ENCODE assay signal across 8 cellular contexts in genomic region chr3:114214542-114215341, GRCh38. TPM values are rescaled to one million over a fixed set of nuclear protein-coding genes. Genes with fewer than 3 reads are reported as not detected.
DNase-seq lines count a peak whose midpoint lies in the region; ATAC-seq and TF ChIP-seq lines count a peak whose summit lies in the region.

No MANE protein-coding gene starts in this region.

- no peaks in the 10 kb centered on the region for H3K9me2 ChIP-seq in hepatocyte (replicated peaks; ENCODE audit: insufficient read depth)

- WGBS in hepatocyte (ENCODE audit: low lambda C conversion rate, missing lambda C conversion rate), result 74% methylated on average over 6 of the region's 6 CpGs

- no peak for ATAC-seq in gastrocnemius medialis

- no peaks in the 10 kb centered on the region for H3K79me2 ChIP-seq in hepatocyte

- no peaks in the 10 kb centered on the region for H3K9me3 ChIP-seq in Peyer's patch
- no peaks in the 10 kb centered on the region for H3K9me3 ChIP-seq in hepatocyte (ENCODE audit: low read depth)
- no peaks in the 10 kb centered on the region for H3K9me3 ChIP-seq in vagina
- H3K9me3 ChIP-seq in gastrocnemius medialis, result no peaks in the 10 kb centered on the region

- in situ Hi-C loops in gastrocnemius medialis (cut with MboI; ENCODE audit: low sequenced_read_pairs in 4 of 4), result no loop called here

- H3K27me3 ChIP-seq in Peyer's patch (no peaks in the 10 kb centered on the region), hepatocyte (peaks cover 5% of the 10 kb centered on the region), vagina (no peaks in the 10 kb centered on the region), gastrocnemius medialis (no peaks in the 10 kb centered on the region)

- TF ChIP-seq POLR2A in Peyer's patch (IDR thresholded peaks at IDR 0.05), result no peak
- no peak for TF ChIP-seq POLR2A in vagina (IDR thresholded peaks at IDR 0.05)
- TF ChIP-seq POLR2A in gastrocnemius medialis (IDR thresholded peaks at IDR 0.05), result no peak

- H3K27ac ChIP-seq in Peyer's patch (peak overlapping the region; percentile 78 to 95 (median 86)), hepatocyte (no peak overlapping the region), vagina (peak overlapping the region; percentile 46), gastrocnemius medialis (no peak overlapping the region)

- DNase-seq in stimulated activated CD4-positive, alpha-beta T cell treated with anti-CD3 and anti-CD28 coated beads, Interleukin-1b, Interleukin-23, amount 100 ng/mL, for 48 hours, result peak; percentile 40
- no peak for DNase-seq in stimulated activated CD4-positive, alpha-beta T cell treated with anti-CD3 and anti-CD28 coated beads, Interleukin-15, amount 100 ng/mL, for 24 hours
- DNase-seq in Peyer's patch (peak in 1 of 3 donors; percentile 58), hepatocyte (ENCODE audit: low spot score) (no peak), vagina (ENCODE audit: extremely low spot score in 2 of 2) (no peak), NCI-H2029 (lab: John Stamatoyannopoulos, UW) (no peak), gastrocnemius medialis (no peak), DMS153 treated with DMSO at 0.1 percent for 48 hours (lab: John Stamatoyannopoulos, UW; ENCODE audit: unreplicated experiment) (no peak)

- H3K4me1 ChIP-seq in Peyer's patch, result peaks cover 0 to 5% (median 0%) of the 10 kb centered on the region in 4 donors
- no peaks in the 10 kb centered on the region for H3K4me1 ChIP-seq in hepatocyte (ENCODE audit: insufficient read depth)
- no peaks in the 10 kb centered on the region for H3K4me1 ChIP-seq in vagina
- H3K4me1 ChIP-seq in gastrocnemius medialis, result no peaks in the 10 kb centered on the region

- H3K36me3 ChIP-seq in Peyer's patch (no peaks in the 10 kb centered on the region), hepatocyte (replicated peaks; ENCODE audit: insufficient read depth, low read depth) (no peaks in the 10 kb centered on the region), vagina (no peaks in the 10 kb centered on the region), gastrocnemius medialis (no peaks in the 10 kb centered on the region)

- H3K4me2 ChIP-seq in hepatocyte, result peak overlapping the region; percentile 64

- no peaks in the 10 kb centered on the region for H4K20me1 ChIP-seq in hepatocyte (ENCODE audit: insufficient read depth, poor library complexity, severe bottlenecking)

- H3K4me3 ChIP-seq in Peyer's patch (peak overlapping the region; percentile 4 to 40 (median 31)), hepatocyte (no peak overlapping the region), vagina (peak overlapping the region; percentile 5 to 21), gastrocnemius medialis (no peak overlapping the region)

- TF ChIP-seq CTCF in Peyer's patch (IDR thresholded peaks at IDR 0.05) (no peak), hepatocyte (IDR thresholded peaks at IDR 0.05; ENCODE audit: poor library complexity) (no peak), vagina (IDR thresholded peaks at IDR 0.05) (no peak), gastrocnemius medialis (IDR thresholded peaks at IDR 0.05 in 4 of 5, conservative IDR thresholded peaks at IDR 0.05 in 1 of 5) (no peak)

- H2AFZ ChIP-seq in hepatocyte, result no peak overlapping the region

- intact Hi-C loops in vagina (cut with DNase I), result no loop called here
- intact Hi-C loops in gastrocnemius medialis (cut with DNase I; ENCODE audit: low total_unique reads), result no loop called here

RNA-seq across cellular contexts. Expression of gene ZNF80, which starts 22.6 kb away (rescaled TPM):
- total RNA-seq in Peyer's patch (not detected), hepatocyte (not detected in 2 replicates), vagina (0.74 TPM), gastrocnemius medialis (under 1 TPM in 1 of 4 donors, not detected in 3; 0.09 TPM)
- not detected in 2 replicates for polyA plus RNA-seq in hepatocyte

RNA-seq across cellular contexts. Expression of gene DRD3, which starts 35.9 kb away (rescaled TPM):
- total RNA-seq in Peyer's patch (not detected), hepatocyte (not detected in 2 replicates), vagina (not detected), gastrocnemius medialis (not detected)
- not detected in 2 replicates for polyA plus RNA-seq in hepatocyte

Comparison
In these comparisons a context has a peak if more than half of its experiments do, and no peak if none do; other contexts are left out.
1. H3K27ac ChIP-seq: peak in Peyer's patch (4 of 4) and vagina (single experiment); none in hepatocyte (single experiment) and gastrocnemius medialis (0 of 4).
2. H3K4me3 ChIP-seq: peak in Peyer's patch (4 of 4) and vagina (2 of 2); none in hepatocyte (single experiment) and gastrocnemius medialis (0 of 4).